Comparison of ENCODE assay signal across 13 cellular contexts in the genomic region with DNA sequence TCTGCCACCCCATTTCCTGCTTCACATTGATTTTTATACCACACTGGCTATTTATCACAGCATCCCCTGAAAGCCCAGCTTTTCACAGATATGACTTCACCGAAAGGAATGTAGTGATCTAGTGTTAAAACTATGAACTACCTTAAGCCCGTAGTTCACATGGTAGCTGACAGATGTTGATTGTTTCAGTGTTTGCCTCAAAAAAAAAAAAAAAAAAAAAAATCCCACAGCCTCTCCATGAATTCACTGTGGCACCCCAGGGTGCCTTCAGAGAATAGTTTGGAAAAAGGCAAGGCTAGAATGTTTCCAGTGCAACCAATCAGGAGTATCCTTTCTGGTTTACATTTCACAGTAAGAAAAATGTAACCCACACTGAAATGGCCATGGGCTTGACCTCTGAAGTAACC. TPM values are rescaled to one million over a fixed set of nuclear protein-coding genes. Genes with fewer than 3 reads are reported as not detected.
A peak's percentile ranks its signal among the peaks of the same experiment; 100 is the strongest.
DNase-seq lines count a peak whose midpoint lies in the region; ATAC-seq and TF ChIP-seq lines count a peak whose summit lies in the region.
"Had no signal": no experiment of that assay in that cellular context is flagged by ENCODE, and none has a peak within 500 bp of the region (broad histone marks: within the 10 kb centered on the region; RNA-seq: fewer than 3 reads in every experiment).

No MANE protein-coding gene starts in this region.

- no peaks in the 10 kb centered on the region for H3K9me3 ChIP-seq in Caco-2
- no peaks in the 10 kb centered on the region for H3K9me3 ChIP-seq in MG63
- H3K9me3 ChIP-seq in liver (ENCODE audit: control insufficient read depth in 4 of 4, low read length in 3 of 4) = no peaks in the 10 kb centered on the region
- no peaks in the 10 kb centered on the region for H3K9me3 ChIP-seq in Peyer's patch
- H3K9me3 ChIP-seq: esophagus muscularis mucosa, thoracic aorta had no signal

- peaks cover 6% of the 10 kb centered on the region for H3K36me3 Mint-ChIP-seq in Caco-2 (ENCODE audit: insufficient read depth, unreplicated experiment)

- intact Hi-C loops in Caco-2 (cut with micrococcal nuclease; ENCODE audit: unreplicated experiment) = loop anchor here (2.0 kb wide), 1 partner anchor 34 kb away; no protein-coding TSS in a partner anchor

- H3K9ac ChIP-seq in liver (ENCODE audit: low read depth in 1 of 2, low read length in 2 of 2) = no peak overlapping the region

- H3K4me3 ChIP-seq in Caco-2 (ENCODE audit: low read depth, low read length) (no peak overlapping the region), MG63 (no peak overlapping the region), liver (ENCODE audit: low read depth in 1 of 3, low read length in 3 of 3) (no peak overlapping the region), Peyer's patch (no peak overlapping the region)
- H3K4me3 ChIP-seq: esophagus muscularis mucosa, thoracic aorta had no signal

- DNase-seq in Caco-2 (peak in 1 of 2 experiments; percentile 18), MG63 (peak; percentile 10), dedifferentiated amniotic fluid mesenchymal stem cell (ENCODE audit: extremely low spot score) (peak; percentile 23), Peyer's patch (no peak), cortex of kidney (lab: John Stamatoyannopoulos, UW) (no peak), activated gamma-delta T cell treated with Interleukin-2 at 50 U/mL for 16 hours (no peak)
- DNase-seq: activated effector memory CD4-positive, alpha-beta T cell treated with Interleukin-2 at 50 U/mL for 16 hours; stimulated activated CD4-positive, alpha-beta T cell treated with anti-CD3 and anti-CD28 coated beads, Interleukin-2, amount 100 ng/mL, for 48 hours had no signal

- no TSS peak for BruUV-seq in Caco-2 (replicated peaks; lab: Mats Ljungman, UMichigan)

- H3K27me3 ChIP-seq in Caco-2 (replicated peaks; ENCODE audit: control insufficient read depth, insufficient read depth, low read length) (no peaks in the 10 kb centered on the region), MG63 (no peaks in the 10 kb centered on the region), liver (ENCODE audit: control insufficient read depth in 4 of 4, insufficient read depth in 4 of 4, low read length in 3 of 4) (no peaks in the 10 kb centered on the region), Peyer's patch (no peaks in the 10 kb centered on the region)
- H3K27me3 ChIP-seq: esophagus muscularis mucosa had no signal

- ATAC-seq in HG02884 (IDR thresholded peaks at IDR 0.05; ENCODE audit: unreplicated experiment) = no peak

- peaks cover 38% of the 10 kb centered on the region for H3K4me1 Mint-ChIP-seq in Caco-2 (ENCODE audit: low read depth, unreplicated experiment)

- H3K9me3 Mint-ChIP-seq in Caco-2 (ENCODE audit: unreplicated experiment) = no peaks in the 10 kb centered on the region

- CTCF ChIA-PET in Caco-2 (lab: Charles Lee) = interaction anchor here (0.7 to 1.1 kb wide), 2 partner anchors 35 to 46 kb away, joined by 3 to 7 read pairs; no protein-coding TSS in a partner anchor

- no peak overlapping the region for H3K4me3 Mint-ChIP-seq in Caco-2 (ENCODE audit: unreplicated experiment)

- WGBS in liver = 84% methylated on average over 2 of the region's 2 CpGs

- H3K27me3 Mint-ChIP-seq in Caco-2 (ENCODE audit: insufficient read depth, unreplicated experiment) = no peaks in the 10 kb centered on the region

- POLR2A ChIA-PET in Caco-2 (lab: Charles Lee) = interaction anchor here (0.7 kb wide), 1 partner anchor 34 kb away, joined by 11 read pairs; no protein-coding TSS in a partner anchor

- TF ChIP-seq CTCF in Caco-2 (IDR thresholded peaks at IDR 0.05; ENCODE audit: insufficient read depth in 1 of 2, low read depth in 1 of 2, low read length in 1 of 2, severe bottlenecking in 1 of 2, unreplicated experiment in 1 of 2) (no peak), liver (IDR thresholded peaks at IDR 0.05; ENCODE audit: low read depth, low read length, missing input control) (no peak), Peyer's patch (IDR thresholded peaks at IDR 0.05) (no peak)

- H3K27ac ChIP-seq in liver (ENCODE audit: low read depth in 1 of 2, low read length in 2 of 2) (no peak overlapping the region), Peyer's patch (no peak overlapping the region)
- H3K27ac ChIP-seq: esophagus muscularis mucosa, thoracic aorta, VCaP had no signal

- peaks cover 45% of the 10 kb centered on the region for H3K4me1 ChIP-seq in Caco-2
- H3K4me1 ChIP-seq in liver (ENCODE audit: control insufficient read depth in 4 of 4, insufficient read depth in 4 of 4, low read length in 3 of 4) = no peaks in the 10 kb centered on the region
- no peaks in the 10 kb centered on the region for H3K4me1 ChIP-seq in Peyer's patch

- no peak for TF ChIP-seq RAD21 in liver (IDR thresholded peaks at IDR 0.05)

- peak overlapping the region; percentile 43 for H3K27ac Mint-ChIP-seq in Caco-2 (ENCODE audit: unreplicated experiment)

- H3K36me3 ChIP-seq in Caco-2 (ENCODE audit: control insufficient read depth, insufficient read depth, low read length) (no peaks in the 10 kb centered on the region), MG63 (no peaks in the 10 kb centered on the region), liver (ENCODE audit: control insufficient read depth in 4 of 4, insufficient read depth in 3 of 4, low read depth in 1 of 4, low read length in 3 of 4) (no peaks in the 10 kb centered on the region), Peyer's patch (no peaks in the 10 kb centered on the region)
- H3K36me3 ChIP-seq: esophagus muscularis mucosa, thoracic aorta had no signal

- TF ChIP-seq POLR2A in Peyer's patch (IDR thresholded peaks at IDR 0.05) = no peak

TF ChIP-seq in liver, 16 proteins besides CTCF, POLR2A, EP300 and RAD21:
- peak; percentile 47 for TF ChIP-seq NR2F2 (IDR thresholded peaks at IDR 0.05)
- TF ChIP-seq, protein P1, sequence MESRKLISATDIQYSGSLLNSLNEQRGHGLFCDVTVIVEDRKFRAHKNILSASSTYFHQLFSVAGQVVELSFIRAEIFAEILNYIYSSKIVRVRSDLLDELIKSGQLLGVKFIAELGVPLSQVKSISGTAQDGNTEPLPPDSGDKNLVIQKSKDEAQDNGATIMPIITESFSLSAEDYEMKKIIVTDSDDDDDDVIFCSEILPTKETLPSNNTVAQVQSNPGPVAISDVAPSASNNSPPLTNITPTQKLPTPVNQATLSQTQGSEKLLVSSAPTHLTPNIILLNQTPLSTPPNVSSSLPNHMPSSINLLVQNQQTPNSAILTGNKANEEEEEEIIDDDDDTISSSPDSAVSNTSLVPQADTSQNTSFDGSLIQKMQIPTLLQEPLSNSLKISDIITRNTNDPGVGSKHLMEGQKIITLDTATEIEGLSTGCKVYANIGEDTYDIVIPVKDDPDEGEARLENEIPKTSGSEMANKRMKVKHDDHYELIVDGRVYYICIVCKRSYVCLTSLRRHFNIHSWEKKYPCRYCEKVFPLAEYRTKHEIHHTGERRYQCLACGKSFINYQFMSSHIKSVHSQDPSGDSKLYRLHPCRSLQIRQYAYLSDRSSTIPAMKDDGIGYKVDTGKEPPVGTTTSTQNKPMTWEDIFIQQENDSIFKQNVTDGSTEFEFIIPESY (IDR thresholded peaks at IDR 0.05) = no peak

RNA-seq across cellular contexts. Expression of a gene that starts 37.1 kb away (rescaled TPM):
- total RNA-seq in Caco-2 (2022) = 6.6 and 8.0 TPM in 2 replicates
- total RNA-seq in MG63 (2014; rRNA removed; shearing (Covaris generic); ENCODE audit: low replicate concordance) = 0.30 and 3.1 TPM in 2 replicates
- total RNA-seq in liver = 10 to 100 TPM in 1 of 2 donors, 1 to 10 TPM in 1; 9.7 to 25.9 TPM
- polyA plus RNA-seq in liver = 1 to 10 TPM; 4.2 to 5.9 TPM
- 10 to 100 TPM; 24.2 to 50.1 (median 38.3) TPM for total RNA-seq in Peyer's patch

Comparison
In these comparisons a context has a peak if more than half of its experiments do, and no peak if none do; other contexts are left out.
1. DNase-seq: peak in MG63 (single experiment) and dedifferentiated amniotic fluid mesenchymal stem cell (single experiment); none in Peyer's patch (0 of 3), cortex of kidney (single experiment) and activated gamma-delta T cell treated with Interleukin-2 at 50 U/mL for 16 hours (single experiment).